11 cellular contexts compared by ENCODE assay signal in the genomic region with DNA sequence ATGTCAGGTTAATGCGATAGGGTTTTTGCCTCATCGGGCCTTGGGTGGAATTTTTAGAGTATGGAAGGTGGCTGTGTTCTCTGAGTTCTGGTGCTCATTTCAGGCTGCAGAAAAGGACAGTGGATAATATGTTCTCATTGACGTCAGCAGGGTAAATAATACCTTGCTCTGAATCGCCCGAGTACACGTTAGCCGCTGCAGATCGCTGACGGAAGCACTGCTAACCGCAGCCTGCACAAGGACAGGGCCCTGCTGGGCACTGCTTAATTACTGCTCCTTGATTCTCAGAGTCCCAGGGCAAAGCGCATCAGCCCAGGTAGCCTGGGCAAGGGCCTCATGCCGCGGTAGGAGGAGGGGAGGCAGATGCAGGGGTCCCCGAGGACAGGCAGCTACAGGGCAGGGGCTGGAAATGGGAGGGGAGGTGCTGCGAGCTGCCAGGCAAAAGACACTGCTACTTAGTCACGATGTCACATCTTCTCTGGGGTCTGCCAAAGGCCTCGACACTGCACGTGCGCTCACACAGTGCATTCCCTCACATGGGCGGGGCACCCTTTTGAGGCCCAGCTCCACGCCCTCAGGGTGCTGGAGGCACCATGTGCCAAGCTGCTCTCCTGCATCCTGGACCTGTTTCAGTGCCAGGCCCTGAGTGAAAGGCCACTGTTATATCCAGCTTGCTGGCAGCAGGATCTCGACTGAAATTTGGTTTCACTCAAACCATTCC. TPM values are rescaled to one million over a fixed set of nuclear protein-coding genes. Genes with fewer than 3 reads are reported as not detected.
DNase-seq lines count a peak whose midpoint lies in the region; ATAC-seq and TF ChIP-seq lines count a peak whose summit lies in the region.
"Had no signal": no experiment of that assay in that cellular context is flagged by ENCODE, and none has a peak within 500 bp of the region (broad histone marks: within the 10 kb centered on the region; RNA-seq: fewer than 3 reads in every experiment).

No MANE protein-coding gene starts in this region.

- H3K27ac ChIP-seq in dorsolateral prefrontal cortex = peak overlapping the region; percentile 96 to 100 (median 100)

- intact Hi-C loops in dorsolateral prefrontal cortex (cut with DNase I) = no loop called here

- peak overlapping the region in 3 of 10 donors; percentile 24 to 62 (median 25) for H3K27ac Mint-ChIP-seq in naive thymus-derived CD8-positive, alpha-beta T cell
- H3K27ac Mint-ChIP-seq: activated naive CD4-positive, alpha-beta T cell treated with anti-CD3 and anti-CD28 coated beads for 36 hours had no signal

- H3K9me3 Mint-ChIP-seq in naive thymus-derived CD8-positive, alpha-beta T cell = no peaks in the 10 kb centered on the region
- H3K9me3 Mint-ChIP-seq: activated naive CD4-positive, alpha-beta T cell treated with anti-CD3 and anti-CD28 coated beads for 36 hours had no signal

- peaks cover 4 to 7% (median 6%) of the 10 kb centered on the region in 4 donors for H3K4me1 Mint-ChIP-seq in naive thymus-derived CD8-positive, alpha-beta T cell

- H3K9me3 ChIP-seq in BE2C = no peaks in the 10 kb centered on the region

- no peak overlapping the region for H3K4me3 ChIP-seq in BE2C (ENCODE audit: low read depth, low read length)
- H3K4me3 ChIP-seq in dorsolateral prefrontal cortex = peak overlapping the region in 4 of 59 donors; percentile 4 to 31 (median 14)

- H3K4me3 Mint-ChIP-seq in naive thymus-derived CD8-positive, alpha-beta T cell = no peak overlapping the region
- H3K4me3 Mint-ChIP-seq: activated naive CD4-positive, alpha-beta T cell treated with anti-CD3 and anti-CD28 coated beads for 36 hours had no signal

- no peaks in the 10 kb centered on the region for H3K36me3 ChIP-seq in BE2C

- TF ChIP-seq CTCF in BE2C (IDR thresholded peaks at IDR 0.05; ENCODE audit: low read depth, low read length) = no peak
- no peak for TF ChIP-seq CTCF in dorsolateral prefrontal cortex (IDR thresholded peaks at IDR 0.05 in 54 of 56, conservative IDR thresholded peaks at IDR 0.05 in 2 of 56; ENCODE audit: low read depth in 1 of 56, partially characterized antibody in 56 of 56)

- peak; percentile 35 for DNase-seq in BE2C
- DNase-seq in NCI-H2227 (lab: John Stamatoyannopoulos, UW; ENCODE audit: unreplicated experiment) = peak; percentile 51
- DNase-seq in dorsolateral prefrontal cortex = peak in 4 of 10 donors; percentile 55 to 70 (median 63)
- peak; percentile 39 for DNase-seq in myocyte (ENCODE audit: low read depth)
- no peak for DNase-seq in stimulated activated CD4-positive, alpha-beta T cell treated with anti-CD3 and anti-CD28 coated beads, Interleukin-12 subunit alpha, Interleukin-12 subunit beta, amount 100 ng/mL, for 4 hours
- DNase-seq in SIG-M5 (lab: John Stamatoyannopoulos, UW) = no peak
- no peak for DNase-seq in naive thymus-derived CD8-positive, alpha-beta T cell
- DNase-seq: activated naive CD4-positive, alpha-beta T cell treated with anti-CD3 and anti-CD28 coated beads for 36 hours; H7; kidney glomerular epithelial cell had no signal

- no peaks in the 10 kb centered on the region for H3K27me3 ChIP-seq in BE2C
- H3K27me3 ChIP-seq in dorsolateral prefrontal cortex = no peaks in the 10 kb centered on the region

- H3K36me3 Mint-ChIP-seq in naive thymus-derived CD8-positive, alpha-beta T cell = peaks cover 0 to 16% (median 10%) of the 10 kb centered on the region in 3 donors

- no peak for ATAC-seq in GM18520 (IDR thresholded peaks at IDR 0.05; ENCODE audit: unreplicated experiment)
- no peak for ATAC-seq in naive thymus-derived CD8-positive, alpha-beta T cell

- no peaks in the 10 kb centered on the region for H3K27me3 Mint-ChIP-seq in naive thymus-derived CD8-positive, alpha-beta T cell

- H3K4me1 ChIP-seq in BE2C = peaks cover 18% of the 10 kb centered on the region

- POLR2A ChIA-PET in naive thymus-derived CD8-positive, alpha-beta T cell (lab: Charles Lee) = no interaction called here

RNA-seq across cellular contexts. Expression of a gene that starts 35.2 kb away (rescaled TPM):
- polyA plus RNA-seq in BE2C (2012; ENCODE audit: insufficient read depth, insufficient read length, low read depth) = 13.3 TPM
- total RNA-seq in dorsolateral prefrontal cortex (10 to 100 TPM; 19.2 to 62.5 (median 34.1) TPM), myocyte (12.7 and 15.7 TPM in 2 replicates)
- polyA plus RNA-seq in myocyte (2012) = 8.8 TPM
- total RNA-seq in naive thymus-derived CD8-positive, alpha-beta T cell = 10 to 100 TPM; 38.1 to 38.2 TPM
- 10 to 100 TPM; 12.5 to 14.8 (median 14.4) TPM for polyA plus RNA-seq in naive thymus-derived CD8-positive, alpha-beta T cell

Comparison
In these comparisons a context has a peak if more than half of its experiments do, and no peak if none do; other contexts are left out.
1. DNase-seq: peak in BE2C (single experiment), NCI-H2227 (single experiment) and myocyte (single experiment); none in stimulated activated CD4-positive, alpha-beta T cell treated with anti-CD3 and anti-CD28 coated beads, Interleukin-12 subunit alpha, Interleukin-12 subunit beta, amount 100 ng/mL, for 4 hours (single experiment), SIG-M5 (single experiment) and naive thymus-derived CD8-positive, alpha-beta T cell (0 of 10).